39 cellular contexts compared by ENCODE assay signal in the genomic region with DNA sequence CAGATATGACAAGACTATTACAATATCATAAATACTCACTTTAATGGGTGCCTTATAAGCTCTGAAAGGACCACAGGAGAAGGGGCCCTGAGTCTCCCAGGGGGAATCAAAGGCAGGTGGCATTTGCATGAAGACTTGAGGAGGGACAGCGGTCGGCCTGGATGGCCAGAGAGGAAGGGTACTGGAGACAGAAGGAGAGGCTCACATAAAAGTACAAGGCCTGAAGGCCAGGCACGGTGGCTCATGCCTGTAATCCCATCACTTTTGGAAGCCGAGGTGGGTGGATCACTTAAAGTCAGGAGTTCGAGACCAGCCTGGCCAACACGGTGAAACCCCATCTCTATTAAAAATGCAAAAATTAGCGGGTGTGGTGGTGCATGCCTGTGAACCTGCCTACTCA. TPM values are rescaled to one million over a fixed set of nuclear protein-coding genes. Genes with fewer than 3 reads are reported as not detected.
"Had no signal": no experiment of that assay in that cellular context is flagged by ENCODE, and none has a peak within 500 bp of the region (broad histone marks: within the 10 kb centered on the region; RNA-seq: fewer than 3 reads in every experiment).

No MANE protein-coding gene starts in this region.

- ATAC-seq: activated naive CD4-positive, alpha-beta T cell treated with anti-CD3 and anti-CD28 coated beads, Interleukin-2, amount 50 U/mL, for 72 hours; activated naive CD8-positive, alpha-beta T cell treated with anti-CD3 and anti-CD28 coated beads, Interleukin-2, amount 50 U/mL, for 24 hours; activated T-cell treated with anti-CD3 and anti-CD28 coated beads, Interleukin-2, amount 50 U/mL, for 4 hours; activated T-cell treated with anti-CD3 and anti-CD28 coated beads, Interleukin-2, amount 50 U/mL, for 72 hours; activated T-helper 17 cell treated with anti-CD3 and anti-CD28 coated beads, Interleukin-2, amount 50 U/mL, for 72 hours; body of pancreas had no signal

- H3K36me3 Mint-ChIP-seq: activated naive CD4-positive, alpha-beta T cell treated with anti-CD3 and anti-CD28 coated beads, Interleukin-2, amount 10 ng/mL, durations not matched to agents 7 days and 5 days; activated naive CD4-positive, alpha-beta T cell treated with anti-CD3 and anti-CD28 coated beads, Interleukin-2, amount 50 U/mL, for 24 hours; activated naive CD4-positive, alpha-beta T cell treated with anti-CD3 and anti-CD28 coated beads, Interleukin-2, amount 50 U/mL, for 72 hours; activated naive CD8-positive, alpha-beta T cell; activated naive CD8-positive, alpha-beta T cell treated with anti-CD3 and anti-CD28 coated beads for 36 hours; activated naive CD8-positive, alpha-beta T cell treated with anti-CD3 and anti-CD28 coated beads, Interleukin-2, amount 10 ng/mL, durations not matched to agents 7 days and 5 days; brain had no signal

- H3K27ac Mint-ChIP-seq: activated naive CD4-positive, alpha-beta T cell treated with anti-CD3 and anti-CD28 coated beads for 36 hours; activated naive CD4-positive, alpha-beta T cell treated with anti-CD3 and anti-CD28 coated beads, Interleukin-2, amount 10 ng/mL, durations not matched to agents 7 days and 5 days; activated naive CD8-positive, alpha-beta T cell; activated naive CD8-positive, alpha-beta T cell treated with anti-CD3 and anti-CD28 coated beads for 36 hours; activated naive CD8-positive, alpha-beta T cell treated with anti-CD3 and anti-CD28 coated beads, Interleukin-2, amount 10 ng/mL, durations not matched to agents 7 days and 5 days; activated naive CD8-positive, alpha-beta T cell treated with anti-CD3 and anti-CD28 coated beads, Interleukin-2, amount 50 U/mL, for 24 hours; activated T-cell treated with anti-CD3 and anti-CD28 coated beads, Interleukin-2, amount 50 U/mL, for 24 hours; activated T-cell treated with anti-CD3 and anti-CD28 coated beads, Interleukin-2, amount 50 U/mL, for 72 hours; activated T-helper 1 cell treated with anti-CD3 and anti-CD28 coated beads, Interleukin-12 subunit alpha, Interleukin-12 subunit beta, Interleukin-2, Interleukin-4 antibody, amounts not matched to agents 30 ng/mL and 10 ng/mL and 1 ng/mL, durations not matched to agents 14 hours and 24 hours and 36 hours; activated T-helper 17 cell treated with anti-CD3 and anti-CD28 coated beads, Interleukin-2, amount 50 U/mL, for 72 hours; activated T-helper 2 cell treated with anti-CD3 and anti-CD28 coated beads, Interferon-gamma antibody, Interleukin-2, Interleukin-4, amounts not matched to agents 10 μg/mL and 5 μg/mL and 100 μg/mL, durations not matched to agents 14 hours and 24 hours and 36 hours had no signal

- H3K4me1 ChIP-seq: adrenal gland had no signal

- H3K4me1 Mint-ChIP-seq: activated naive CD4-positive, alpha-beta T cell treated with anti-CD3 and anti-CD28 coated beads, Interleukin-2, amount 10 ng/mL, durations not matched to agents 7 days and 5 days; activated naive CD4-positive, alpha-beta T cell treated with anti-CD3 and anti-CD28 coated beads, Interleukin-2, amount 50 U/mL, for 24 hours; activated naive CD8-positive, alpha-beta T cell treated with anti-CD3 and anti-CD28 coated beads for 36 hours; activated naive CD8-positive, alpha-beta T cell treated with anti-CD3 and anti-CD28 coated beads, Interleukin-2, amount 10 ng/mL, durations not matched to agents 7 days and 5 days; activated naive CD8-positive, alpha-beta T cell treated with anti-CD3 and anti-CD28 coated beads, Interleukin-2, amount 50 U/mL, for 24 hours; activated T-helper 17 cell treated with anti-CD3 and anti-CD28 coated beads, Interleukin-2, amount 50 U/mL, for 72 hours; central memory CD8-positive, alpha-beta T cell had no signal

- DNase-seq: activated effector memory CD4-positive, alpha-beta T cell treated with anti-CD3 and anti-CD28 coated beads, Interleukin-2, amount 50 U/mL, for 16 hours; activated effector memory CD4-positive, alpha-beta T cell treated with Interleukin-2 at 50 U/mL for 16 hours; activated gamma-delta T cell; activated gamma-delta T cell treated with Interleukin-2 at 50 U/mL for 16 hours; activated naive CD4-positive, alpha-beta T cell; activated naive CD4-positive, alpha-beta T cell treated with anti-CD3 and anti-CD28 coated beads for 36 hours; activated naive CD4-positive, alpha-beta T cell treated with anti-CD3 and anti-CD28 coated beads, Interleukin-2, amount 10 ng/mL, durations not matched to agents 7 days and 5 days; activated naive CD4-positive, alpha-beta T cell treated with anti-CD3 and anti-CD28 coated beads, Interleukin-2, amount 50 U/mL, for 16 hours; activated naive CD4-positive, alpha-beta T cell treated with Interleukin-2 at 50 U/mL for 16 hours; activated naive CD8-positive, alpha-beta T cell treated with anti-CD3 and anti-CD28 coated beads for 36 hours; activated naive CD8-positive, alpha-beta T cell treated with anti-CD3 and anti-CD28 coated beads, Interleukin-2, amount 10 ng/mL, durations not matched to agents 7 days and 5 days; activated naive CD8-positive, alpha-beta T cell treated with anti-CD3 and anti-CD28 coated beads, Interleukin-2, amount 50 U/mL, for 24 hours; activated T-cell treated with anti-CD3 and anti-CD28 coated beads, Interleukin-2, amount 50 U/mL, for 1 hour; activated T-cell treated with anti-CD3 and anti-CD28 coated beads, Interleukin-2, amount 50 U/mL, for 24 hours; activated T-cell treated with anti-CD3 and anti-CD28 coated beads, Interleukin-2, amount 50 U/mL, for 4 hours; activated T-cell treated with anti-CD3 and anti-CD28 coated beads, Interleukin-2, amount 50 U/mL, for 48 hours; activated T-cell treated with anti-CD3 and anti-CD28 coated beads, Interleukin-2, amount 50 U/mL, for 72 hours; adrenal gland; amniotic stem cell; amygdala; anterior cingulate cortex; aorta; body of pancreas; brain microvascular endothelial cell; caudate nucleus; central memory CD4-positive, alpha-beta T cell; cerebellar nuclear complex had no signal

- H3K27ac ChIP-seq: adrenal gland, ascending aorta, body of pancreas, brain microvascular endothelial cell, breast epithelium, cardiac muscle cell had no signal

- H3K9me3 Mint-ChIP-seq: activated naive CD4-positive, alpha-beta T cell treated with anti-CD3 and anti-CD28 coated beads for 36 hours; activated naive CD4-positive, alpha-beta T cell treated with anti-CD3 and anti-CD28 coated beads, Interleukin-2, amount 10 ng/mL, durations not matched to agents 7 days and 5 days; activated naive CD4-positive, alpha-beta T cell treated with anti-CD3 and anti-CD28 coated beads, Interleukin-2, amount 50 U/mL, for 24 hours; activated naive CD4-positive, alpha-beta T cell treated with anti-CD3 and anti-CD28 coated beads, Interleukin-2, amount 50 U/mL, for 72 hours; activated naive CD8-positive, alpha-beta T cell treated with anti-CD3 and anti-CD28 coated beads for 36 hours; activated naive CD8-positive, alpha-beta T cell treated with anti-CD3 and anti-CD28 coated beads, Interleukin-2, amount 10 ng/mL, durations not matched to agents 7 days and 5 days; activated naive CD8-positive, alpha-beta T cell treated with anti-CD3 and anti-CD28 coated beads, Interleukin-2, amount 50 U/mL, for 24 hours; activated T-cell treated with anti-CD3 and anti-CD28 coated beads, Interleukin-2, amount 50 U/mL, for 24 hours; activated T-cell treated with anti-CD3 and anti-CD28 coated beads, Interleukin-2, amount 50 U/mL, for 4 hours; activated T-cell treated with anti-CD3 and anti-CD28 coated beads, Interleukin-2, amount 50 U/mL, for 72 hours; activated T-helper 1 cell treated with anti-CD3 and anti-CD28 coated beads, Interleukin-12 subunit alpha, Interleukin-12 subunit beta, Interleukin-2, Interleukin-4 antibody, amounts not matched to agents 30 ng/mL and 10 ng/mL and 1 ng/mL, durations not matched to agents 14 hours and 24 hours and 36 hours; activated T-helper 17 cell treated with anti-CD3 and anti-CD28 coated beads, Interleukin-2, amount 50 U/mL, for 72 hours; activated T-helper 2 cell treated with anti-CD3 and anti-CD28 coated beads, Interferon-gamma antibody, Interleukin-2, Interleukin-4, amounts not matched to agents 10 μg/mL and 5 μg/mL and 100 μg/mL, durations not matched to agents 14 hours and 24 hours and 36 hours; central memory CD8-positive, alpha-beta T cell had no signal

- H3K27me3 ChIP-seq: ascending aorta, body of pancreas, breast epithelium had no signal

- H3K4me3 Mint-ChIP-seq: activated naive CD4-positive, alpha-beta T cell treated with anti-CD3 and anti-CD28 coated beads for 36 hours; activated naive CD4-positive, alpha-beta T cell treated with anti-CD3 and anti-CD28 coated beads, Interleukin-2, amount 10 ng/mL, durations not matched to agents 7 days and 5 days; activated naive CD4-positive, alpha-beta T cell treated with anti-CD3 and anti-CD28 coated beads, Interleukin-2, amount 50 U/mL, for 24 hours; activated naive CD8-positive, alpha-beta T cell; activated naive CD8-positive, alpha-beta T cell treated with anti-CD3 and anti-CD28 coated beads for 36 hours; activated naive CD8-positive, alpha-beta T cell treated with anti-CD3 and anti-CD28 coated beads, Interleukin-2, amount 10 ng/mL, durations not matched to agents 7 days and 5 days; activated naive CD8-positive, alpha-beta T cell treated with anti-CD3 and anti-CD28 coated beads, Interleukin-2, amount 50 U/mL, for 24 hours; activated T-cell treated with anti-CD3 and anti-CD28 coated beads, Interleukin-2, amount 50 U/mL, for 24 hours; activated T-cell treated with anti-CD3 and anti-CD28 coated beads, Interleukin-2, amount 50 U/mL, for 4 hours; activated T-cell treated with anti-CD3 and anti-CD28 coated beads, Interleukin-2, amount 50 U/mL, for 72 hours; activated T-helper 1 cell treated with anti-CD3 and anti-CD28 coated beads, Interleukin-12 subunit alpha, Interleukin-12 subunit beta, Interleukin-2, Interleukin-4 antibody, amounts not matched to agents 30 ng/mL and 10 ng/mL and 1 ng/mL, durations not matched to agents 14 hours and 24 hours and 36 hours; activated T-helper 17 cell treated with anti-CD3 and anti-CD28 coated beads, Interleukin-2, amount 50 U/mL, for 72 hours; brain; central memory CD8-positive, alpha-beta T cell had no signal

- H3K4me3 ChIP-seq: adrenal gland, ascending aorta, body of pancreas, breast epithelium, cardiac muscle cell had no signal

- H3K9me3 ChIP-seq: adrenal gland, ascending aorta, body of pancreas, breast epithelium had no signal

- H3K36me3 ChIP-seq: adrenal gland, ascending aorta, brain microvascular endothelial cell, breast epithelium, cardiac muscle cell had no signal

RNA-seq across cellular contexts. Expression of gene LMX1B, which starts 29.1 kb away (rescaled TPM):
- total RNA-seq: activated naive CD4-positive, alpha-beta T cell treated with anti-CD3 and anti-CD28 coated beads for 36 hours; activated naive CD4-positive, alpha-beta T cell treated with anti-CD3 and anti-CD28 coated beads, Interleukin-2, amount 50 U/mL, for 72 hours; activated naive CD8-positive, alpha-beta T cell treated with anti-CD3 and anti-CD28 coated beads for 36 hours; activated naive CD8-positive, alpha-beta T cell treated with anti-CD3 and anti-CD28 coated beads, Interleukin-2, amount 10 ng/mL, durations not matched to agents 7 days and 5 days; activated T-cell treated with anti-CD3 and anti-CD28 coated beads, Interleukin-2, amount 50 U/mL, for 4 hours; activated T-cell treated with anti-CD3 and anti-CD28 coated beads, Interleukin-2, amount 50 U/mL, for 72 hours; activated T-helper 1 cell treated with anti-CD3 and anti-CD28 coated beads, Interleukin-12 subunit alpha, Interleukin-12 subunit beta, Interleukin-2, Interleukin-4 antibody, amounts not matched to agents 30 ng/mL and 10 ng/mL and 1 ng/mL, durations not matched to agents 14 hours and 24 hours and 36 hours; activated T-helper 17 cell treated with anti-CD3 and anti-CD28 coated beads, Interleukin-2, amount 50 U/mL, for 72 hours; activated T-helper 2 cell treated with anti-CD3 and anti-CD28 coated beads, Interferon-gamma antibody, Interleukin-2, Interleukin-4, amounts not matched to agents 10 μg/mL and 5 μg/mL and 100 μg/mL, durations not matched to agents 14 hours and 24 hours and 36 hours; bronchial epithelial cell; cardiac muscle cell had no signal
